Comparison of ENCODE assay signal across 9 cellular contexts in genomic region chr7:148264933-148265557, GRCh38.
A peak's percentile ranks its signal among the peaks of the same experiment; 100 is the strongest.
DNase-seq lines count a peak whose midpoint lies in the region; ATAC-seq, FAIRE-seq and TF ChIP-seq lines count a peak whose summit lies in the region.
"Had no signal": no experiment of that assay in that cellular context is flagged by ENCODE, and none has a peak within 500 bp of the region (broad histone marks: within the 10 kb centered on the region; RNA-seq: fewer than 3 reads in every experiment).

No MANE protein-coding gene starts in this region.

- H4K8ac ChIP-seq in H1 (ENCODE audit: extremely low read depth, insufficient read depth, low read length): no peak overlapping the region; the same call in 1 of the 2 replicates

- H4K20me1 ChIP-seq in H1 (replicated peaks in 1 of 2; ENCODE audit: control insufficient read depth in 1 of 2, insufficient read depth in 2 of 2, low read length in 2 of 2): no peaks in the 10 kb centered on the region

- H2BK12ac ChIP-seq in H1 (ENCODE audit: low read depth, low read length): 0 out of 2 replicates have a peak overlapping the region, but pooled peaks have one; percentile 86

- H3K4me2 ChIP-seq in H1 (ENCODE audit: insufficient read depth in 1 of 2, low read depth in 2 of 2, low read length in 2 of 2): no peak overlapping the region

- POLR2A ChIA-PET in H1 (lab: Charles Lee; ENCODE audit: partially characterized antibody): interaction anchor here (0.8 kb wide), 2 partner anchors 61 to 676 kb away, joined by 3 read pairs; no protein-coding TSS in a partner anchor

- H2BK15ac ChIP-seq in H1 (ENCODE audit: low read length): 0 out of 2 replicates have a peak overlapping the region, but pooled peaks have one; percentile 73

- no peak for DNase-seq in GM06990 (ENCODE audit: extremely low read depth, insufficient read length)
- DNase-seq in NCI-H82 (lab: John Stamatoyannopoulos, UW): peak; percentile 78
- DNase-seq in H1 (ENCODE audit: low read depth in 1 of 2, low spot score in 2 of 2): no peak
- no peak for DNase-seq in pancreas
- no peak for DNase-seq in cardiac septum (ENCODE audit: low spot score)
- DNase-seq in Right ventricle myocardium superior: no peak

- H3K14ac ChIP-seq in H1 (ENCODE audit: insufficient read length): no peak overlapping the region

- H3K23me2 ChIP-seq in H1 (ENCODE audit: low read depth, low read length): no peaks in the 10 kb centered on the region

- H3K27me3 ChIP-seq in GM06990 (replicated peaks; ENCODE audit: control insufficient read depth, insufficient read depth, low read length) (no peaks in the 10 kb centered on the region), H1 (replicated peaks in 1 of 4; ENCODE audit: control insufficient read depth in 3 of 4, extremely low read depth in 1 of 4, insufficient read depth in 3 of 4, low read length in 3 of 4) (no peaks in the 10 kb centered on the region), pancreas (peaks cover 0 to 5% (median 2%) of the 10 kb centered on the region in 4 donors)

- H3K4me3 ChIP-seq in GM06990 (replicated peaks; ENCODE audit: low read depth, low read length) (no peak overlapping the region), H1 (ENCODE audit: extremely low read depth in 1 of 4, insufficient read depth in 2 of 4, low read depth in 3 of 4, low read length in 4 of 4) (no peak overlapping the region), pancreas (no peak overlapping the region)

- TF ChIP-seq EP300 in H1 (IDR thresholded peaks at IDR 0.05; ENCODE audit: borderline replicate concordance in 1 of 2, low read depth in 2 of 2, low read length in 2 of 2): no peak

- H2AK5ac ChIP-seq in H1 (ENCODE audit: low read depth, low read length): no peak overlapping the region

- H3K9me3 ChIP-seq in H1 (ENCODE audit: insufficient read depth in 2 of 2, low read depth in 1 of 2, low read length in 1 of 2): no peaks in the 10 kb centered on the region
- H3K9me3 ChIP-seq in pancreas: no peaks in the 10 kb centered on the region

- no peak overlapping the region for H3K56ac ChIP-seq in H1 (replicated peaks; ENCODE audit: insufficient read length, low read depth, low read length)

- no peak overlapping the region for H2BK5ac ChIP-seq in H1 (ENCODE audit: low read depth, low read length)

- H3K79me1 ChIP-seq in H1 (ENCODE audit: low read depth, low read length): no peaks in the 10 kb centered on the region

- intact Hi-C loops in pancreas (cut with DNase I) (no loop called here), cardiac septum (cut with DNase I) (loop anchor here (10.0 kb wide), 1 partner anchor 1020 kb away; no protein-coding TSS in a partner anchor), Right ventricle myocardium superior (cut with DNase I) (loop anchor here (10.0 kb wide), 1 partner anchor 1020 kb away; no protein-coding TSS in a partner anchor)

- no peak overlapping the region for H4K91ac ChIP-seq in H1 (replicated peaks; ENCODE audit: insufficient read length, low read length)

- no peak overlapping the region for H2BK20ac ChIP-seq in H1 (ENCODE audit: low read length)

- H4K5ac ChIP-seq in H1 (ENCODE audit: insufficient read length, low read depth, low read length): no peak overlapping the region

- CTCF ChIA-PET in H1 (lab: Charles Lee; ENCODE audit: partially characterized antibody): interaction anchor here (0.6 to 3.0 kb wide), 35 partner anchors 10 to 839 kb away, joined by 3 to 28 read pairs (median 4); no protein-coding TSS in a partner anchor

- TF ChIP-seq CTCF in 22Rv1 (IDR thresholded peaks at IDR 0.05): peak; percentile 95
- TF ChIP-seq CTCF in GM06990 (IDR thresholded peaks at IDR 0.05; ENCODE audit: insufficient read depth, low read length, poor library complexity, severe bottlenecking): peak; percentile 76
- peak in 2 of 3 experiments; percentile 64 to 74; a peak in 2 of 4 replicates for TF ChIP-seq CTCF in H1 (IDR thresholded peaks at IDR 0.05; ENCODE audit: control extremely low read depth in 1 of 3, insufficient read depth in 1 of 3, low read depth in 1 of 3, low read length in 3 of 3)
- TF ChIP-seq CTCF in pancreas (IDR thresholded peaks at IDR 0.05): peak; percentile 12 to 55 (median 46)

- H3K23ac ChIP-seq in H1 (ENCODE audit: insufficient read length): no peak overlapping the region

- H3K4ac ChIP-seq in H1 (replicated peaks; ENCODE audit: insufficient read length, low read depth, low read length): no peak overlapping the region

- H3K4me1 ChIP-seq in H1 (replicated peaks in 1 of 4; ENCODE audit: control insufficient read depth in 3 of 4, insufficient read depth in 4 of 4, low read length in 3 of 4) (peaks cover 0 to 3% (median 0%) of the 10 kb centered on the region in 4 experiments; a peak in 1 of 7 replicates), pancreas (no peaks in the 10 kb centered on the region)

- H3K9ac ChIP-seq in H1 (replicated peaks in 1 of 4; ENCODE audit: extremely low read depth in 1 of 4, low read depth in 3 of 4, low read length in 3 of 4): no peak overlapping the region

- no peak overlapping the region for H3K27ac ChIP-seq in 22Rv1
- H3K27ac ChIP-seq in H1 (ENCODE audit: low read depth, low read length): no peak overlapping the region
- H3K27ac ChIP-seq in pancreas: no peak overlapping the region
- H3K27ac ChIP-seq: epithelial cell of prostate had no signal

- no peaks in the 10 kb centered on the region for H3K36me3 ChIP-seq in GM06990 (ENCODE audit: control insufficient read depth, insufficient read depth, low read length)
- H3K36me3 ChIP-seq in H1 (ENCODE audit: control insufficient read depth in 2 of 4, insufficient read depth in 4 of 4, low read length in 3 of 4): no peaks in the 10 kb centered on the region
- no peaks in the 10 kb centered on the region for H3K36me3 ChIP-seq in pancreas

- TF ChIP-seq RAD21 in H1 (IDR thresholded peaks at IDR 0.05 in 1 of 2, conservative IDR thresholded peaks at IDR 0.05 in 1 of 2; ENCODE audit: low read depth in 2 of 2, low read length in 2 of 2): peak; percentile 82

- no peaks in the 10 kb centered on the region for H3K79me2 ChIP-seq in H1 (ENCODE audit: control insufficient read depth in 1 of 2, insufficient read depth in 2 of 2, low read length in 2 of 2)

- H3K18ac ChIP-seq in H1 (ENCODE audit: extremely low read depth, low read length): no peak overlapping the region

- ATAC-seq in HG03378 (IDR thresholded peaks at IDR 0.05; ENCODE audit: unreplicated experiment) (peak; percentile 51), pancreas (peak in 2 of 4 donors; percentile 39 to 56), Right ventricle myocardium superior (ENCODE audit: poor library complexity) (no peak)

- H2AFZ ChIP-seq in H1 (ENCODE audit: low read length): no peak overlapping the region

- WGBS in H1 (ENCODE audit: extremely low coverage in 1 of 2, insufficient coverage in 1 of 2, insufficient read length in 1 of 2, insufficient replicate concordance in 2 of 2, low coverage in 1 of 2, low lambda C conversion rate in 2 of 2, missing lambda C conversion rate in 1 of 2), 2 experiments: 56% methylated on average over 7 of the region's 7 CpGs; no CpG with 5 or more reads in 1 of the 2 experiments
- WGBS in pancreas, 2 donors: 48 to 51% methylated on average over 7 of the region's 7 CpGs

- H2BK120ac ChIP-seq in H1 (replicated peaks; ENCODE audit: low read depth, low read length): no peak overlapping the region

- no peak for TF ChIP-seq POLR2A in H1 (IDR thresholded peaks at IDR 0.05; ENCODE audit: control extremely low read depth in 1 of 2, low read depth in 2 of 2, low read length in 2 of 2)

- FAIRE-seq in H1 (lab: Jason Lieb, UNC) (peak; percentile 48), pancreas (lab: Jason Lieb, UNC) (no peak)

TF ChIP-seq in H1, 55 proteins besides CTCF, POLR2A, EP300 and RAD21 (continues in another document):
- TF ChIP-seq SP4 (IDR thresholded peaks at IDR 0.05; ENCODE audit: low read length) (0 out of 2 replicates have a peak, but pooled peaks have one; percentile 39), CHD2 (IDR thresholded peaks at IDR 0.05; ENCODE audit: low read length) (no peak)

Comparison
In these comparisons a context has a peak if more than half of its experiments do, and no peak if none do; other contexts are left out.
1. intact Hi-C loops: an anchor here in cardiac septum (10.0 kb wide) and Right ventricle myocardium superior (10.0 kb wide); none called in pancreas.